Comparison of ENCODE assay signal across 1 cellular context in genomic region chr10:61472090-61472674, GRCh38.
TF ChIP-seq lines count a peak whose summit lies in the region.

No MANE protein-coding gene starts in this region.

TF ChIP-seq in HepG2, 621 proteins besides CTCF, POLR2A, EP300 and RAD21:
- TF ChIP-seq TFE3 (CRISPR knock-in tag; IDR thresholded peaks at IDR 0.05) (no peak), ZNF513 (CRISPR knock-in tag; conservative IDR thresholded peaks at IDR 0.05) (no peak), ZNF580 (CRISPR knock-in tag; IDR thresholded peaks at IDR 0.05; ENCODE audit: borderline replicate concordance, low read depth) (no peak), STAG1 (CRISPR knock-in tag; IDR thresholded peaks at IDR 0.05) (peak; percentile 18; the same call in 1 of the 2 replicates), SRSF1 (optimal IDR thresholded peaks at IDR 0.05; ENCODE audit: low read depth, low read length) (no peak)
